ENCODE assay signal across 29 cellular contexts in the genomic region with DNA sequence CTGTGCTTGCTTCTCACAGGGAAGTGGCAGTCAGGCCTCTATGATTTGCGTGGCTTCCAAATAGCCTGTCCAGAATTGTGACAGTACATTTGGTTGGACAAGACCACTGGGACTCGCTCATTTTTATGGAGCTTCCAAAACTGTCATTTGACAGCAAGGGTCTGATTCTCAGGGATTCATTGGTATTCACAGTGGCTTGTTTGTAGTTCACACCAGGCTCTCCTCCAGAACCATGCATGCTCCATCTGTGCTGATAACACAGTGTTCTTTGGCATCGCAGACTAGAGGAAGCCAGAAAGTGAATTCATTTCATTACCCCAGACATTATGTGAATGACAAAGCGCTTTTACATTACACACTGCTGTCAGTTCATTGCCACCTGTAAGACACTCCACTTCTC.
DNase-seq lines count a peak whose midpoint lies in the region; ATAC-seq, FAIRE-seq and TF ChIP-seq lines count a peak whose summit lies in the region.
"Had no signal": no experiment of that assay in that cellular context is flagged by ENCODE, and none has a peak within 500 bp of the region (broad histone marks: within the 10 kb centered on the region; RNA-seq: fewer than 3 reads in every experiment).

No MANE protein-coding gene starts in this region.

- 48 to 49% methylated on average over 4 of the region's 4 CpGs for WGBS in heart right ventricle, 2 donors
- 54 to 62% methylated on average over 4 of the region's 4 CpGs for WGBS in pancreas, 2 donors
- whole genome bisulfite sequencing in small intestine, 3 donors: 89 to 94% (median 94%) methylated on average over 4 of the region's 4 CpGs

- H3K9me3 Mint-ChIP-seq in HFFc6: no peaks in the 10 kb centered on the region
- peaks cover 5% of the 10 kb centered on the region for H3K9me3 Mint-ChIP-seq in activated T-cell treated with anti-CD3 and anti-CD28 coated beads, Interleukin-2, amount 50 U/mL, for 24 hours
- H3K9me3 Mint-ChIP-seq: activated CD4-positive, alpha-beta T cell treated with anti-CD3 and anti-CD28 coated beads, Interleukin-2, amount 10 ng/mL, durations not matched to agents 24 days and 14 days; activated naive CD8-positive, alpha-beta T cell treated with anti-CD3 and anti-CD28 coated beads, Interleukin-2, amount 50 U/mL, for 24 hours; mesothelial cell of epicardium had no signal

- H3K27me3 Mint-ChIP-seq in HFFc6 (ENCODE audit: insufficient read depth): peaks cover 4% of the 10 kb centered on the region
- H3K27me3 Mint-ChIP-seq in activated T-cell treated with anti-CD3 and anti-CD28 coated beads, Interleukin-2, amount 50 U/mL, for 24 hours: no peaks in the 10 kb centered on the region
- H3K27me3 Mint-ChIP-seq: activated CD4-positive, alpha-beta T cell treated with anti-CD3 and anti-CD28 coated beads, Interleukin-2, amount 10 ng/mL, durations not matched to agents 24 days and 14 days; activated naive CD8-positive, alpha-beta T cell treated with anti-CD3 and anti-CD28 coated beads, Interleukin-2, amount 50 U/mL, for 24 hours; naive thymus-derived CD8-positive, alpha-beta T cell had no signal

- FAIRE-seq in pancreas (lab: Jason Lieb, UNC): no peak
- FAIRE-seq in small intestine (lab: Jason Lieb, UNC): no peak
- FAIRE-seq in HTR-8/SVneo (lab: Jason Lieb, UNC): no peak

- peaks cover 17% of the 10 kb centered on the region for H3K36me3 Mint-ChIP-seq in HFFc6 (ENCODE audit: low read depth)
- H3K36me3 Mint-ChIP-seq in activated T-cell treated with anti-CD3 and anti-CD28 coated beads, Interleukin-2, amount 50 U/mL, for 24 hours (ENCODE audit: low read depth): peaks cover 9% of the 10 kb centered on the region

- H3K4me3 ChIP-seq in heart right ventricle (no peak overlapping the region), pancreas (no peak overlapping the region), small intestine (ENCODE audit: low read depth in 1 of 2, low read length in 2 of 2) (no peak overlapping the region)
- H3K4me3 ChIP-seq: esophagus squamous epithelium, upper lobe of right lung had no signal

- TF ChIP-seq CTCF in HFFc6 (IDR thresholded peaks at IDR 0.05): no peak
- no peak for TF ChIP-seq CTCF in heart right ventricle (IDR thresholded peaks at IDR 0.05)
- no peak for TF ChIP-seq CTCF in pancreas (IDR thresholded peaks at IDR 0.05)

- peak overlapping the region in 6 of 10 donors; percentile 32 to 65 (median 48) for H3K27ac ChIP-seq in heart right ventricle
- no peak overlapping the region for H3K27ac ChIP-seq in pancreas
- H3K27ac ChIP-seq in small intestine (ENCODE audit: low read depth in 1 of 2, low read length in 1 of 2): no peak overlapping the region
- H3K27ac ChIP-seq: esophagus squamous epithelium, KMS-11, upper lobe of right lung, WERI-Rb-1 had no signal

- intact Hi-C loops in heart right ventricle (cut with DNase I): no loop called here
- intact Hi-C loops in pancreas (cut with DNase I): no loop called here

- no peak overlapping the region for H3K4me3 Mint-ChIP-seq in HFFc6
- H3K4me3 Mint-ChIP-seq in activated T-cell treated with anti-CD3 and anti-CD28 coated beads, Interleukin-2, amount 50 U/mL, for 24 hours: no peak overlapping the region
- H3K4me3 Mint-ChIP-seq: activated CD4-positive, alpha-beta T cell treated with anti-CD3 and anti-CD28 coated beads, Interleukin-2, amount 10 ng/mL, durations not matched to agents 24 days and 14 days; activated naive CD8-positive, alpha-beta T cell treated with anti-CD3 and anti-CD28 coated beads, Interleukin-2, amount 50 U/mL, for 24 hours; mesothelial cell of epicardium; naive thymus-derived CD8-positive, alpha-beta T cell had no signal

- H3K36me3 ChIP-seq in heart right ventricle (peaks cover 0 to 24% (median 0%) of the 10 kb centered on the region in 9 donors), pancreas (no peaks in the 10 kb centered on the region), small intestine (ENCODE audit: control insufficient read depth in 2 of 2, insufficient read depth in 2 of 2, low read length in 2 of 2) (no peaks in the 10 kb centered on the region)
- H3K36me3 ChIP-seq: upper lobe of right lung had no signal

- DNase-seq in HFFc6 (no peak), astrocyte of the hippocampus (ENCODE audit: low read depth, low spot score) (peak; percentile 46), heart right ventricle (peak in 1 of 2 donors; percentile 32), pancreas (no peak), small intestine (no peak), HTR-8/SVneo (ENCODE audit: insufficient read length, low spot score) (no peak)
- no peak for DNase-seq in activated T-cell treated with anti-CD3 and anti-CD28 coated beads, Interleukin-2, amount 50 U/mL, for 24 hours
- DNase-seq: activated CD4-positive, alpha-beta T cell treated with anti-CD3 and anti-CD28 coated beads, Interleukin-2, amount 10 ng/mL, durations not matched to agents 24 days and 14 days; activated naive CD8-positive, alpha-beta T cell treated with anti-CD3 and anti-CD28 coated beads, Interleukin-2, amount 50 U/mL, for 24 hours; activated T-cell treated with anti-CD3 and anti-CD28 coated beads, Interleukin-2, amount 50 U/mL, for 48 hours; Caco-2; cortex of kidney; DND-41; esophagus squamous epithelium; foreskin melanocyte; HCEC 1CT; naive thymus-derived CD8-positive, alpha-beta T cell; NCI-H1436; NCI-H2107; NCI-H446 treated with DMSO at 0.1 percent for 48 hours; retina; SHP77 treated with DMSO at 0.1 percent for 48 hours; T1000; upper lobe of right lung; WERI-Rb-1 had no signal

- ATAC-seq in heart right ventricle (peak in 7 of 8 donors; percentile 76 to 91 (median 84)), pancreas (peak; percentile 14 to 83 (median 54)), GM18858 (IDR thresholded peaks at IDR 0.05; ENCODE audit: unreplicated experiment) (no peak)
- ATAC-seq: activated naive CD8-positive, alpha-beta T cell treated with anti-CD3 and anti-CD28 coated beads, Interleukin-2, amount 50 U/mL, for 24 hours; left lobe of liver; naive thymus-derived CD8-positive, alpha-beta T cell; upper lobe of right lung had no signal

- H3K27me3 ChIP-seq in heart right ventricle: no peaks in the 10 kb centered on the region
- H3K27me3 ChIP-seq in pancreas: no peaks in the 10 kb centered on the region
- no peaks in the 10 kb centered on the region for H3K27me3 ChIP-seq in small intestine (ENCODE audit: control insufficient read depth in 2 of 2, insufficient read depth in 2 of 2, low read length in 2 of 2)
- H3K27me3 ChIP-seq: esophagus squamous epithelium, upper lobe of right lung had no signal

- H3K9me3 ChIP-seq in heart right ventricle (no peaks in the 10 kb centered on the region), pancreas (no peaks in the 10 kb centered on the region), small intestine (ENCODE audit: control insufficient read depth, low read depth) (no peaks in the 10 kb centered on the region)
- H3K9me3 ChIP-seq: Caco-2, esophagus squamous epithelium, upper lobe of right lung had no signal

- 0 out of 2 replicates have a peak overlapping the region, but pooled peaks have one; percentile 9 for H3K27ac Mint-ChIP-seq in HFFc6
- no peak overlapping the region for H3K27ac Mint-ChIP-seq in activated T-cell treated with anti-CD3 and anti-CD28 coated beads, Interleukin-2, amount 50 U/mL, for 24 hours
- H3K27ac Mint-ChIP-seq: activated CD4-positive, alpha-beta T cell treated with anti-CD3 and anti-CD28 coated beads, Interleukin-2, amount 10 ng/mL, durations not matched to agents 24 days and 14 days; activated naive CD8-positive, alpha-beta T cell treated with anti-CD3 and anti-CD28 coated beads, Interleukin-2, amount 50 U/mL, for 24 hours; mesothelial cell of epicardium had no signal

- peaks cover 23% of the 10 kb centered on the region for H3K4me1 Mint-ChIP-seq in HFFc6 (ENCODE audit: low read depth)
- H3K4me1 Mint-ChIP-seq in activated T-cell treated with anti-CD3 and anti-CD28 coated beads, Interleukin-2, amount 50 U/mL, for 24 hours (ENCODE audit: low read depth): peaks cover 28% of the 10 kb centered on the region

- H3K4me1 ChIP-seq in heart right ventricle (peaks cover 0 to 36% (median 27%) of the 10 kb centered on the region in 9 donors), pancreas (no peaks in the 10 kb centered on the region), small intestine (ENCODE audit: control insufficient read depth in 2 of 2, insufficient read depth in 1 of 2, low read depth in 1 of 2, low read length in 1 of 2) (peaks cover 2% of the 10 kb centered on the region in 2 donors)
- H3K4me1 ChIP-seq: Caco-2, upper lobe of right lung had no signal

Comparison
In these comparisons a context has a peak if more than half of its experiments do, and no peak if none do; other contexts are left out.
1. H3K27ac ChIP-seq: peak in heart right ventricle (6 of 10); none in pancreas (0 of 4) and small intestine (0 of 2).